Comparison of ENCODE assay signal across 8 cellular contexts in the genomic region with DNA sequence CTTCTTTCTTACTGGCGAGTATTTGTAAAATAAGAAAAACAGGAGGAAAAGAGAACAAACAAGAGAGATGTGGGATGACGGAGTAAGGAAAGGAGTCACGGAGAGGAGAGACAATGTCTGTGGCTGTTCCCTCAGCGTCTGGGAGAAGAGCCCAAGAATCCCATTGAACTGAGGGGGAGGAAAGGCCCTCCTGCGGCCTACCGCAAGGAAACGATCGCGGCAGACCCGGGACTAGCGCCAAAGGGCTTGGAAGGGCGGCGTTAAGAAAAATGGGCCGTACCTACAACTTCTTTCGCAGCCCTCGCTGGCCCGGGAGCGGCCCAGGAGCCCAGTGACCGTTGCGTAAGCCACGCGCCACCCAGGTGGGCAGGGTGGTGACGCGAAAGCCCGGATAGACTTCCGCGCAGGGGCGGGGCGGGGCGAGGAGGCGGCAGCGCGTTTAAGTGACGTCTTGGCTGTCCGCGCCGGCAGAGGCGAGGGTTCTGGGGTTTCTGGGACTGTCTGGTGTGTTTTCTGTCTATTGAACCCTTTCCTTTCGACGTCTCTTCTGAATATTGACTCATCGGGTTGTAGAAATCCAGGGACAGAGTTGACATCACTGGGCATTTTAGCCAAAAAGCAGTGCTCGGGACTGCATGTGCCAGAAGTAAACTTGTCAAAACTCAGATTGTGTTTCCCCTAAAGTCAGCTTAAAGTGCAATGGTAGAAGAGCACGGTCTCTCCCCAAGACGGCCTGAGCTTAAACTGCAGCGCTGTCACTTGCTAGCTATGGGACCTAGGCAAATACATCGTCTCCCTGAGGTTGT. TPM values are rescaled to one million over a fixed set of nuclear protein-coding genes. Genes with fewer than 3 reads are reported as not detected.
DNase-seq lines count a peak whose midpoint lies in the region; ATAC-seq, FAIRE-seq and TF ChIP-seq lines count a peak whose summit lies in the region.

Gene SLC9B1 (minus strand): TSS at position 387 of the 806 bp plus-strand sequence. CDS start 27,994 bp downstream, outside the sequence.

- H3K27ac Mint-ChIP-seq in central memory CD8-positive, alpha-beta T cell (ENCODE audit: low read depth) = peak within 1 kb of the TSS; percentile 97

- no peaks in the 10 kb centered on the region for H3K9me3 ChIP-seq in A673 (ENCODE audit: low read depth, low read length, poor library complexity, severe bottlenecking)

- H3K9me3 Mint-ChIP-seq in central memory CD8-positive, alpha-beta T cell = no peaks in the 10 kb centered on the region

- DNase-seq in A673 (ENCODE audit: low spot score) = peak; percentile 92
- peak; percentile 74 for DNase-seq in NCI-H2171 treated with DMSO at 0.1 percent for 48 hours (lab: John Stamatoyannopoulos, UW)
- peak; percentile 88 for DNase-seq in activated CD4-positive, CD25-positive, alpha-beta regulatory T cell treated with anti-CD3 and anti-CD28 coated beads, Interleukin-2, amount 50 U/mL, for 16 hours (ENCODE audit: low read depth, low spot score)
- DNase-seq in central memory CD8-positive, alpha-beta T cell (ENCODE audit: low spot score in 2 of 2) = peak; percentile 89
- DNase-seq in stimulated activated CD4-positive, alpha-beta T cell treated with anti-CD3 and anti-CD28 coated beads, Interleukin-15, amount 100 ng/mL, for 24 hours = peak; percentile 97

- peak within 1 kb of the TSS; percentile 89 for H3K27ac ChIP-seq in A673 (ENCODE audit: low read depth, low read length, poor library complexity, severe bottlenecking)

- H3K4me3 Mint-ChIP-seq in central memory CD8-positive, alpha-beta T cell = peak within 1 kb of the TSS; percentile 85

- TF ChIP-seq POLR2A in GM18526 (IDR thresholded peaks at IDR 0.05; ENCODE audit: extremely low read depth, insufficient read length) = peak; percentile 84

- no peaks in the 10 kb centered on the region for H3K36me3 ChIP-seq in A673 (ENCODE audit: insufficient read depth, low read length, poor library complexity, severe bottlenecking)

- intact Hi-C loops in A673 (cut with micrococcal nuclease; ENCODE audit: unreplicated experiment) = no loop called here

- POLR2A ChIA-PET in A673 (lab: Charles Lee; ENCODE audit: low non-redundant PET) = no interaction called here

- CTCF ChIA-PET in A673 (lab: Charles Lee) = no interaction called here

- no peaks in the 10 kb centered on the region for H3K27me3 Mint-ChIP-seq in central memory CD8-positive, alpha-beta T cell

- H3K4me3 ChIP-seq in A673 (ENCODE audit: low read depth, low read length, poor library complexity, severe bottlenecking) = peak within 1 kb of the TSS; percentile 56

- FAIRE-seq in islet of Langerhans (lab: Jason Lieb, UNC) = peak; percentile 62

- H3K36me3 Mint-ChIP-seq in central memory CD8-positive, alpha-beta T cell (ENCODE audit: insufficient read depth) = peaks cover 16% of the 10 kb centered on the region

- BruUV-seq in A673 (replicated peaks; lab: Mats Ljungman, UMichigan) = TSS peak; percentile 99

- ATAC-seq in HG03064 (IDR thresholded peaks at IDR 0.05; ENCODE audit: low read depth, unreplicated experiment) = peak; percentile 100
- ATAC-seq in central memory CD8-positive, alpha-beta T cell (replicated peaks; ENCODE audit: extremely low read depth, poor library complexity, severe bottlenecking) = peak; percentile 92

- peaks cover 4% of the 10 kb centered on the region for H3K4me1 ChIP-seq in A673 (ENCODE audit: insufficient read depth, low read length, poor library complexity, severe bottlenecking)

- peaks cover 16% of the 10 kb centered on the region for H3K4me1 Mint-ChIP-seq in central memory CD8-positive, alpha-beta T cell

- no peaks in the 10 kb centered on the region for H3K27me3 ChIP-seq in A673 (replicated peaks; ENCODE audit: insufficient read depth, low read depth, low read length, poor library complexity)

- no peak for TF ChIP-seq CTCF in A673 (conservative IDR thresholded peaks at IDR 0.05; ENCODE audit: low read depth, low read length)

RNA-seq across cellular contexts. Expression of gene SLC9B1, which starts in this region (rescaled TPM):
- total RNA-seq in A673 (2021) = 0.62 and 1.1 TPM in 2 replicates

Comparison
In these comparisons a context has a peak if more than half of its experiments do, and no peak if none do; other contexts are left out.
1. Peak in every context shown above with its lines: DNase-seq, ATAC-seq, H3K4me3 ChIP-seq and H3K27ac ChIP-seq.